Comparison of ENCODE assay signal across 16 cellular contexts in the genomic region with DNA sequence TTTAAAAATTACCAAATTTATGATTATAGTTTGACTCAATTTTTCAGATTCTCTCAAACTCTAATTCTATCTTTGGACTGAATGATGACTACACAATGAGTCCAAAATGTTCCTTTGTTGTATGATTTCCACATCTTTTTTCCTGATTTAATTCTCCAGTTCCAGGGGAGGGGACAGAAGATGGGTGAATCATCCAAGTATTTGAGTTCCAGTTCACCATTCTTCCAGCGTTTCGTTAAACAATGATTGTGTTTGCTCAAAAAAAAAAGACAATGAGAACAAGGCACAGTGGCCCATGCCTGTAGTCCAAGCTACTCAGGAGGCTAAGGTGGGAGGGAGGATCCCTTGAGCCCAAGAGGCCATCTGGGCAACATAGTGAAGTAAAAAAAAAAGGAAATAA. TPM values are rescaled to one million over a fixed set of nuclear protein-coding genes. Genes with fewer than 3 reads are reported as not detected.
DNase-seq lines count a peak whose midpoint lies in the region; ATAC-seq and TF ChIP-seq lines count a peak whose summit lies in the region.
"Had no signal": no experiment of that assay in that cellular context is flagged by ENCODE, and none has a peak within 500 bp of the region (broad histone marks: within the 10 kb centered on the region; RNA-seq: fewer than 3 reads in every experiment).

No MANE protein-coding gene starts in this region.

- 81% methylated on average over 2 of the region's 2 CpGs for WGBS in mammary epithelial cell (ENCODE audit: low coverage, missing lambda C conversion rate)

- H4K20me1 ChIP-seq in mammary epithelial cell (ENCODE audit: insufficient read depth, low read length): no peaks in the 10 kb centered on the region

- in situ Hi-C loops in mammary epithelial cell (cut with MboI; ENCODE audit: low sequenced_read_pairs in 2 of 2): no loop called here

- intact Hi-C loops in mammary epithelial cell (cut with micrococcal nuclease): no loop called here
- intact Hi-C loops in upper lobe of right lung (cut with DNase I): no loop called here

- no peaks in the 10 kb centered on the region for H3K9me3 ChIP-seq in mammary epithelial cell (replicated peaks; ENCODE audit: insufficient read depth, low read length)
- no peaks in the 10 kb centered on the region for H3K9me3 ChIP-seq in upper lobe of right lung

- no TSS peak for BruUV-seq in mammary epithelial cell (replicated peaks; lab: Mats Ljungman, UMichigan)

- no peak overlapping the region for H3K4me2 ChIP-seq in mammary epithelial cell (ENCODE audit: insufficient read depth, low read depth, low read length)

- no peaks in the 10 kb centered on the region for H3K27me3 ChIP-seq in ACC112 (ENCODE audit: insufficient read depth, low read length)
- no peaks in the 10 kb centered on the region for H3K27me3 ChIP-seq in mammary epithelial cell (ENCODE audit: insufficient read depth, low read length)
- no peaks in the 10 kb centered on the region for H3K27me3 ChIP-seq in foreskin keratinocyte
- no peaks in the 10 kb centered on the region for H3K27me3 ChIP-seq in upper lobe of right lung

- H3K9ac ChIP-seq in mammary epithelial cell (ENCODE audit: insufficient read depth, low read length): no peak overlapping the region

- TF ChIP-seq CTCF in mammary epithelial cell (conservative IDR thresholded peaks at IDR 0.05 in 1 of 2, IDR thresholded peaks at IDR 0.05 in 1 of 2; ENCODE audit: extremely low read depth in 1 of 2, insufficient read depth in 1 of 2, low read depth in 1 of 2, low read length in 2 of 2) (no peak), foreskin keratinocyte (conservative IDR thresholded peaks at IDR 0.05) (no peak), upper lobe of right lung (IDR thresholded peaks at IDR 0.05) (no peak)

- CTCF ChIA-PET in mammary epithelial cell (lab: Charles Lee; ENCODE audit: low non-redundant PET): no interaction called here

- ATAC-seq in foreskin keratinocyte (peak; percentile 89), upper lobe of right lung (no peak), HG02840 (IDR thresholded peaks at IDR 0.05; ENCODE audit: low FRiP score, unreplicated experiment) (no peak), HG03469 (IDR thresholded peaks at IDR 0.05; ENCODE audit: unreplicated experiment) (no peak)

- H3K4me1 ChIP-seq in ACC112 (ENCODE audit: control insufficient read depth, insufficient read depth, low read length, unreplicated experiment): peaks cover 14% of the 10 kb centered on the region
- H3K4me1 ChIP-seq in mammary epithelial cell (ENCODE audit: insufficient read depth, low read length): no peaks in the 10 kb centered on the region
- peaks cover 7% of the 10 kb centered on the region for H3K4me1 ChIP-seq in foreskin keratinocyte
- no peaks in the 10 kb centered on the region for H3K4me1 ChIP-seq in upper lobe of right lung

- DNase-seq in HT1080 (ENCODE audit: low read depth): peak; percentile 38
- DNase-seq in mammary epithelial cell: peak; percentile 7
- peak; percentile 54 to 75 for DNase-seq in foreskin keratinocyte
- DNase-seq in upper lobe of right lung: no peak
- DNase-seq in globus pallidus (ENCODE audit: low spot score): no peak
- DNase-seq: ACHN; activated B cell treated with CpG ODN at 0.5 μM for 24 hours; CD8-positive, alpha-beta memory T cell; DMS79 treated with DMSO at 0.1 percent for 48 hours; MM.1S; NCI-H187 treated with DMSO at 0.1 percent for 48 hours; NCI-H446; Right ventricle myocardium superior had no signal

- dilution Hi-C loops in mammary epithelial cell (cut with HindIII; ENCODE audit: low sequenced_read_pairs): no loop called here

- H3K27ac ChIP-seq in ACC112 (ENCODE audit: low read depth, low read length) (peak overlapping the region; percentile 64), mammary epithelial cell (ENCODE audit: insufficient read depth, low read depth, low read length) (no peak overlapping the region), foreskin keratinocyte (no peak overlapping the region), upper lobe of right lung (no peak overlapping the region)

- H3K79me2 ChIP-seq in ACC112 (ENCODE audit: control insufficient read depth, insufficient read depth, low read length, unreplicated experiment) (peaks cover 6% of the 10 kb centered on the region), mammary epithelial cell (ENCODE audit: insufficient read depth, low read length) (peaks cover 49% of the 10 kb centered on the region)

- H2AFZ ChIP-seq in ACC112 (ENCODE audit: low read length, unreplicated experiment): no peak overlapping the region
- H2AFZ ChIP-seq in mammary epithelial cell (ENCODE audit: low read depth, low read length): no peak overlapping the region

- H3K36me3 ChIP-seq in ACC112 (ENCODE audit: insufficient read depth, low read length): peaks cover 5% of the 10 kb centered on the region; the same call in 1 of the 2 replicates
- peaks cover 9% of the 10 kb centered on the region for H3K36me3 ChIP-seq in mammary epithelial cell (ENCODE audit: insufficient read depth, low read length)
- peaks cover 26% of the 10 kb centered on the region for H3K36me3 ChIP-seq in upper lobe of right lung

- no peak overlapping the region for H3K4me3 ChIP-seq in ACC112 (ENCODE audit: low read depth, low read length)
- H3K4me3 ChIP-seq in mammary epithelial cell (replicated peaks in 1 of 3; ENCODE audit: insufficient read depth in 1 of 3, low read depth in 2 of 3, low read length in 3 of 3): no peak overlapping the region
- H3K4me3 ChIP-seq in upper lobe of right lung: no peak overlapping the region

RNA-seq across cellular contexts. Expression of a gene that starts 23.8 kb away (rescaled TPM):
- 24.5 and 27.4 TPM in 2 replicates for total RNA-seq in HT1080 (2014; rRNA removed; shearing (Covaris generic))
- polyA plus RNA-seq in HT1080 (2015; cell fraction: cytosol; rRNA removed): 17.7 and 19.7 TPM in 2 replicates
- polyA plus RNA-seq in HT1080 (2015; cell fraction: nucleus; rRNA removed): 45.7 and 46.5 TPM in 2 replicates
- total RNA-seq in mammary epithelial cell (10 to 100 TPM; 25.0 to 42.3 TPM), foreskin keratinocyte (38.8 and 41.9 TPM in 2 replicates), upper lobe of right lung (35.9 TPM)
- polyA plus RNA-seq in mammary epithelial cell (24.7 TPM), foreskin keratinocyte (12.6 and 16.8 TPM in 2 replicates)
- 91.2 TPM for polyA minus RNA-seq in mammary epithelial cell

Comparison
In these comparisons a context has a peak if more than half of its experiments do, and no peak if none do; other contexts are left out.
1. DNase-seq: peak in HT1080 (single experiment), mammary epithelial cell (single experiment) and foreskin keratinocyte (2 of 2); none in upper lobe of right lung (single experiment) and globus pallidus (single experiment).